Comparison of ENCODE assay signal across 1 cellular context in the genomic region with DNA sequence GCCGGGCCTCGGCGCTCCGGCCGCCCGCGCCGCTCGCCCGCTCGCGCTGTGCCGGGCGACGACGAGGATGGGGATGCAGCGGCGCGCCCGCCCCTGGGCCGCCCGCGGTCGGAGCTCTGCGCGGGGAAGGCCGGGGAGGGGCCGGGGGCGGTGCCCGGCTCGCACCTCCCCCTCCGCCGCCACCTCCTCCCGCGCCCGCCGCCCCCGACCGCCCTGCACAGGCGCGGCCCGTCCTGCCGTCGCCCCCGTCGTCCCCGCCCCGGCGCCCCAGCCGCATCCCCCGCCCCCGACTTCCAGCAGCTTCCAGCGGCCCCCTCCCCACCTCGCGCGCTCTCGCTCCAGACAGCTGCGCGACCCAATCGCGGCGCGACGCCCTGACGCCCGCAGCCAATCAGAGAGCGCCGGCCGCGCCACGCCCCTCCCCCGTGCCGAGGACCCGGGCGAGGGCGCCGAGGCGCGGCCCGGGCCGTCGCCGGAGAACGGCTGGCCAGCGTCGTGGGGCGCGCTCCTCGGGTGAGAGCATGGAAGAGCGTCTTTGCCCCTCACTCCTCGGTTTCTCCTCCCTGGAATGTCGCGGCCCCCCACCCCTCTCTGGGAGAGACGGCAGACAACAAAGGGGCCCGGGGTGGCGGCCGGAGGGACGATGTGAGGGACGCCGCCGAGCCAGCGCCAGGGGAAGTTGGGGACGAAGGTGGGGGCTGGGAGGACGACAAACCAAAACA.
TF ChIP-seq lines count a peak whose summit lies in the region.

A gene with protein sequence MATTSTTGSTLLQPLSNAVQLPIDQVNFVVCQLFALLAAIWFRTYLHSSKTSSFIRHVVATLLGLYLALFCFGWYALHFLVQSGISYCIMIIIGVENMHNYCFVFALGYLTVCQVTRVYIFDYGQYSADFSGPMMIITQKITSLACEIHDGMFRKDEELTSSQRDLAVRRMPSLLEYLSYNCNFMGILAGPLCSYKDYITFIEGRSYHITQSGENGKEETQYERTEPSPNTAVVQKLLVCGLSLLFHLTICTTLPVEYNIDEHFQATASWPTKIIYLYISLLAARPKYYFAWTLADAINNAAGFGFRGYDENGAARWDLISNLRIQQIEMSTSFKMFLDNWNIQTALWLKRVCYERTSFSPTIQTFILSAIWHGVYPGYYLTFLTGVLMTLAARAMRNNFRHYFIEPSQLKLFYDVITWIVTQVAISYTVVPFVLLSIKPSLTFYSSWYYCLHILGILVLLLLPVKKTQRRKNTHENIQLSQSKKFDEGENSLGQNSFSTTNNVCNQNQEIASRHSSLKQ (minus strand): TSS at position 69 of the 722 bp plus-strand sequence. CDS start 70 bp downstream, outside the sequence.

TF ChIP-seq in K562, 482 proteins besides CTCF, POLR2A, EP300 and RAD21 (continued from another document and continues in another):
- TF ChIP-seq, protein P1, sequence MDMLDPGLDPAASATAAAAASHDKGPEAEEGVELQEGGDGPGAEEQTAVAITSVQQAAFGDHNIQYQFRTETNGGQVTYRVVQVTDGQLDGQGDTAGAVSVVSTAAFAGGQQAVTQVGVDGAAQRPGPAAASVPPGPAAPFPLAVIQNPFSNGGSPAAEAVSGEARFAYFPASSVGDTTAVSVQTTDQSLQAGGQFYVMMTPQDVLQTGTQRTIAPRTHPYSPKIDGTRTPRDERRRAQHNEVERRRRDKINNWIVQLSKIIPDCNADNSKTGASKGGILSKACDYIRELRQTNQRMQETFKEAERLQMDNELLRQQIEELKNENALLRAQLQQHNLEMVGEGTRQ (CRISPR knock-in tag; IDR thresholded peaks at IDR 0.05), result no peak; the same call in 1 of the 2 replicates
- 0 out of 2 replicates have a peak, but pooled peaks have one; percentile 29 for TF ChIP-seq DMBX1 (CRISPR knock-in tag; IDR thresholded peaks at IDR 0.05; ENCODE audit: borderline replicate concordance)
- peak in 1 of 2 experiments; percentile 41; a peak in 2 of 4 replicates for TF ChIP-seq NRF1 (conservative IDR thresholded peaks at IDR 0.05 in 1 of 2, IDR thresholded peaks at IDR 0.05 in 1 of 2)
- TF ChIP-seq SPI1 (IDR thresholded peaks at IDR 0.05; ENCODE audit: borderline replicate concordance, low read depth, low read length), result no peak
- TF ChIP-seq KLF10 (CRISPR knock-in tag; IDR thresholded peaks at IDR 0.05), result no peak
- no peak for TF ChIP-seq BACH1 (tag; IDR thresholded peaks at IDR 0.05)
- TF ChIP-seq NCOA6 (IDR thresholded peaks at IDR 0.05), result peak; percentile 53; the same call in 1 of the 2 replicates
- peak; percentile 58; the same call in 1 of the 2 replicates for TF ChIP-seq ZNF263 (CRISPR knock-in tag; IDR thresholded peaks at IDR 0.05; ENCODE audit: borderline replicate concordance)
- TF ChIP-seq, protein P2, sequence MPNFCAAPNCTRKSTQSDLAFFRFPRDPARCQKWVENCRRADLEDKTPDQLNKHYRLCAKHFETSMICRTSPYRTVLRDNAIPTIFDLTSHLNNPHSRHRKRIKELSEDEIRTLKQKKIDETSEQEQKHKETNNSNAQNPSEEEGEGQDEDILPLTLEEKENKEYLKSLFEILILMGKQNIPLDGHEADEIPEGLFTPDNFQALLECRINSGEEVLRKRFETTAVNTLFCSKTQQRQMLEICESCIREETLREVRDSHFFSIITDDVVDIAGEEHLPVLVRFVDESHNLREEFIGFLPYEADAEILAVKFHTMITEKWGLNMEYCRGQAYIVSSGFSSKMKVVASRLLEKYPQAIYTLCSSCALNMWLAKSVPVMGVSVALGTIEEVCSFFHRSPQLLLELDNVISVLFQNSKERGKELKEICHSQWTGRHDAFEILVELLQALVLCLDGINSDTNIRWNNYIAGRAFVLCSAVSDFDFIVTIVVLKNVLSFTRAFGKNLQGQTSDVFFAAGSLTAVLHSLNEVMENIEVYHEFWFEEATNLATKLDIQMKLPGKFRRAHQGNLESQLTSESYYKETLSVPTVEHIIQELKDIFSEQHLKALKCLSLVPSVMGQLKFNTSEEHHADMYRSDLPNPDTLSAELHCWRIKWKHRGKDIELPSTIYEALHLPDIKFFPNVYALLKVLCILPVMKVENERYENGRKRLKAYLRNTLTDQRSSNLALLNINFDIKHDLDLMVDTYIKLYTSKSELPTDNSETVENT (CRISPR knock-in tag; IDR thresholded peaks at IDR 0.05), result peak; percentile 33; the same call in 1 of the 2 replicates
- TF ChIP-seq FOXJ2 (tag; IDR thresholded peaks at IDR 0.05), result no peak
- TF ChIP-seq FOXK1 (CRISPR knock-in tag; IDR thresholded peaks at IDR 0.05; ENCODE audit: borderline replicate concordance), result no peak
- TF ChIP-seq DPF2 (IDR thresholded peaks at IDR 0.05), result no peak
- TF ChIP-seq GATAD2B (IDR thresholded peaks at IDR 0.05; ENCODE audit: borderline replicate concordance), result 0 out of 2 replicates have a peak, but pooled peaks have one; percentile 52
- peak; percentile 83 for TF ChIP-seq NEUROD1 (IDR thresholded peaks at IDR 0.05; ENCODE audit: borderline replicate concordance, low read depth, low read length, partially characterized antibody)
- TF ChIP-seq POLR2B (IDR thresholded peaks at IDR 0.05; ENCODE audit: low read depth, partially characterized antibody), result peak; percentile 82
- TF ChIP-seq POLR2AphosphoS5 (IDR thresholded peaks at IDR 0.05; ENCODE audit: control insufficient read depth, insufficient read depth, low read depth, low read length), result peak; percentile 77
- peak; percentile 93 for TF ChIP-seq L3MBTL2 (IDR thresholded peaks at IDR 0.05)
- TF ChIP-seq, protein P3, sequence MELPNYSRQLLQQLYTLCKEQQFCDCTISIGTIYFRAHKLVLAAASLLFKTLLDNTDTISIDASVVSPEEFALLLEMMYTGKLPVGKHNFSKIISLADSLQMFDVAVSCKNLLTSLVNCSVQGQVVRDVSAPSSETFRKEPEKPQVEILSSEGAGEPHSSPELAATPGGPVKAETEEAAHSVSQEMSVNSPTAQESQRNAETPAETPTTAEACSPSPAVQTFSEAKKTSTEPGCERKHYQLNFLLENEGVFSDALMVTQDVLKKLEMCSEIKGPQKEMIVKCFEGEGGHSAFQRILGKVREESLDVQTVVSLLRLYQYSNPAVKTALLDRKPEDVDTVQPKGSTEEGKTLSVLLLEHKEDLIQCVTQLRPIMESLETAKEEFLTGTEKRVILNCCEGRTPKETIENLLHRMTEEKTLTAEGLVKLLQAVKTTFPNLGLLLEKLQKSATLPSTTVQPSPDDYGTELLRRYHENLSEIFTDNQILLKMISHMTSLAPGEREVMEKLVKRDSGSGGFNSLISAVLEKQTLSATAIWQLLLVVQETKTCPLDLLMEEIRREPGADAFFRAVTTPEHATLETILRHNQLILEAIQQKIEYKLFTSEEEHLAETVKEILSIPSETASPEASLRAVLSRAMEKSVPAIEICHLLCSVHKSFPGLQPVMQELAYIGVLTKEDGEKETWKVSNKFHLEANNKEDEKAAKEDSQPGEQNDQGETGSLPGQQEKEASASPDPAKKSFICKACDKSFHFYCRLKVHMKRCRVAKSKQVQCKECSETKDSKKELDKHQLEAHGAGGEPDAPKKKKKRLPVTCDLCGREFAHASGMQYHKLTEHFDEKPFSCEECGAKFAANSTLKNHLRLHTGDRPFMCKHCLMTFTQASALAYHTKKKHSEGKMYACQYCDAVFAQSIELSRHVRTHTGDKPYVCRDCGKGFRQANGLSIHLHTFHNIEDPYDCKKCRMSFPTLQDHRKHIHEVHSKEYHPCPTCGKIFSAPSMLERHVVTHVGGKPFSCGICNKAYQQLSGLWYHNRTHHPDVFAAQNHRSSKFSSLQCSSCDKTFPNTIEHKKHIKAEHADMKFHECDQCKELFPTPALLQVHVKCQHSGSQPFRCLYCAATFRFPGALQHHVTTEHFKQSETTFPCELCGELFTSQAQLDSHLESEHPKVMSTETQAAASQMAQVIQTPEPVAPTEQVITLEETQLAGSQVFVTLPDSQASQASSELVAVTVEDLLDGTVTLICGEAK (IDR thresholded peaks at IDR 0.05), result 0 out of 2 replicates have a peak, but pooled peaks have one; percentile 21
- TF ChIP-seq, protein P3 (CRISPR knock-in tag; IDR thresholded peaks at IDR 0.05), result no peak
- no peak for TF ChIP-seq CBFB (CRISPR knock-in tag; IDR thresholded peaks at IDR 0.05)
- TF ChIP-seq TBP (optimal IDR thresholded peaks at IDR 0.05; ENCODE audit: low read depth, low read length), result peak; percentile 62
- no peak for TF ChIP-seq ZNF224 (CRISPR knock-in tag; IDR thresholded peaks at IDR 0.05)
- no peak for TF ChIP-seq SRSF7 (optimal IDR thresholded peaks at IDR 0.05; ENCODE audit: low read depth, low read length)
- TF ChIP-seq EHMT2 (IDR thresholded peaks at IDR 0.05), result no peak
- TF ChIP-seq NFXL1 (CRISPR knock-in tag; IDR thresholded peaks at IDR 0.05), result no peak
- peak; percentile 46; the same call in 1 of the 2 replicates for TF ChIP-seq SIN3B (IDR thresholded peaks at IDR 0.05; ENCODE audit: low read depth)
- TF ChIP-seq, protein P4, sequence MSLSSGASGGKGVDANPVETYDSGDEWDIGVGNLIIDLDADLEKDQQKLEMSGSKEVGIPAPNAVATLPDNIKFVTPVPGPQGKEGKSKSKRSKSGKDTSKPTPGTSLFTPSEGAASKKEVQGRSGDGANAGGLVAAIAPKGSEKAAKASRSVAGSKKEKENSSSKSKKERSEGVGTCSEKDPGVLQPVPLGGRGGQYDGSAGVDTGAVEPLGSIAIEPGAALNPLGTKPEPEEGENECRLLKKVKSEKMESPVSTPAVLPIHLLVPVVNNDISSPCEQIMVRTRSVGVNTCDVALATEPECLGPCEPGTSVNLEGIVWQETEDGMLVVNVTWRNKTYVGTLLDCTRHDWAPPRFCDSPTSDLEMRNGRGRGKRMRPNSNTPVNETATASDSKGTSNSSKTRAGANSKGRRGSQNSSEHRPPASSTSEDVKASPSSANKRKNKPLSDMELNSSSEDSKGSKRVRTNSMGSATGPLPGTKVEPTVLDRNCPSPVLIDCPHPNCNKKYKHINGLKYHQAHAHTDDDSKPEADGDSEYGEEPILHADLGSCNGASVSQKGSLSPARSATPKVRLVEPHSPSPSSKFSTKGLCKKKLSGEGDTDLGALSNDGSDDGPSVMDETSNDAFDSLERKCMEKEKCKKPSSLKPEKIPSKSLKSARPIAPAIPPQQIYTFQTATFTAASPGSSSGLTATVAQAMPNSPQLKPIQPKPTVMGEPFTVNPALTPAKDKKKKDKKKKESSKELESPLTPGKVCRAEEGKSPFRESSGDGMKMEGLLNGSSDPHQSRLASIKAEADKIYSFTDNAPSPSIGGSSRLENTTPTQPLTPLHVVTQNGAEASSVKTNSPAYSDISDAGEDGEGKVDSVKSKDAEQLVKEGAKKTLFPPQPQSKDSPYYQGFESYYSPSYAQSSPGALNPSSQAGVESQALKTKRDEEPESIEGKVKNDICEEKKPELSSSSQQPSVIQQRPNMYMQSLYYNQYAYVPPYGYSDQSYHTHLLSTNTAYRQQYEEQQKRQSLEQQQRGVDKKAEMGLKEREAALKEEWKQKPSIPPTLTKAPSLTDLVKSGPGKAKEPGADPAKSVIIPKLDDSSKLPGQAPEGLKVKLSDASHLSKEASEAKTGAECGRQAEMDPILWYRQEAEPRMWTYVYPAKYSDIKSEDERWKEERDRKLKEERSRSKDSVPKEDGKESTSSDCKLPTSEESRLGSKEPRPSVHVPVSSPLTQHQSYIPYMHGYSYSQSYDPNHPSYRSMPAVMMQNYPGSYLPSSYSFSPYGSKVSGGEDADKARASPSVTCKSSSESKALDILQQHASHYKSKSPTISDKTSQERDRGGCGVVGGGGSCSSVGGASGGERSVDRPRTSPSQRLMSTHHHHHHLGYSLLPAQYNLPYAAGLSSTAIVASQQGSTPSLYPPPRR (CRISPR knock-in tag; IDR thresholded peaks at IDR 0.05; ENCODE audit: borderline replicate concordance), result no peak
- peak; percentile 100 for TF ChIP-seq RBM25 (IDR thresholded peaks at IDR 0.05; ENCODE audit: low read depth, low read length, severe bottlenecking)
- TF ChIP-seq HDAC6 (IDR thresholded peaks at IDR 0.05; ENCODE audit: low read depth, low read length), result no peak
- TF ChIP-seq NFE2L1 (tag; IDR thresholded peaks at IDR 0.05; ENCODE audit: borderline replicate concordance, low read depth), result no peak
- peak; percentile 12; the same call in 1 of the 2 replicates for TF ChIP-seq MYC (IDR thresholded peaks at IDR 0.05; ENCODE audit: low read depth, low read length)
- no peak for TF ChIP-seq MYC (CRISPR knock-in tag; IDR thresholded peaks at IDR 0.05; ENCODE audit: borderline replicate concordance, low read depth)
- TF ChIP-seq MTA2 (IDR thresholded peaks at IDR 0.05; ENCODE audit: low read depth), result no peak
- no peak for TF ChIP-seq ZNF197 (CRISPR knock-in tag; IDR thresholded peaks at IDR 0.05; ENCODE audit: low read depth)
- no peak for TF ChIP-seq SIRT6 (IDR thresholded peaks at IDR 0.05; ENCODE audit: low read depth, low read length)
- TF ChIP-seq GTF2E2 (tag; IDR thresholded peaks at IDR 0.05), result peak; percentile 96
- no peak for TF ChIP-seq ZNF165 (CRISPR knock-in tag; IDR thresholded peaks at IDR 0.05; ENCODE audit: borderline replicate concordance)
- TF ChIP-seq CREM (IDR thresholded peaks at IDR 0.05; ENCODE audit: low read depth), result peak; percentile 28
- peak; percentile 96 for TF ChIP-seq FOS (IDR thresholded peaks at IDR 0.05; ENCODE audit: extremely low read depth, insufficient read length)
- TF ChIP-seq CHD1 (IDR thresholded peaks at IDR 0.05; ENCODE audit: low read length), result no peak
- no peak for TF ChIP-seq HNRNPL (IDR thresholded peaks at IDR 0.05; ENCODE audit: low read depth, low read length)
- no peak for TF ChIP-seq PHB2 (IDR thresholded peaks at IDR 0.05; ENCODE audit: low read depth)
- TF ChIP-seq ELF2 (CRISPR knock-in tag; IDR thresholded peaks at IDR 0.05), result no peak
